In genomic region chr1:172748201-172748600, GRCh38 we compare ENCODE assay signal across 1 cellular context.
TF ChIP-seq lines count a peak whose summit lies in the region.

No MANE protein-coding gene starts in this region.

TF ChIP-seq in GM23338, 12 proteins besides CTCF, POLR2A, EP300 and RAD21 (continued from another document):
- TF ChIP-seq ZNF331 (CRISPR knock-in tag; IDR thresholded peaks at IDR 0.05; ENCODE audit: low read depth) (no peak), POLR2AphosphoS5 (IDR thresholded peaks at IDR 0.05; ENCODE audit: low read depth) (no peak), CREB1 (CRISPR knock-in tag; IDR thresholded peaks at IDR 0.05; ENCODE audit: low read depth) (no peak), STAT1 (IDR thresholded peaks at IDR 0.05; ENCODE audit: unreplicated experiment) (no peak), JUNB (IDR thresholded peaks at IDR 0.05; ENCODE audit: unreplicated experiment) (no peak), REST (IDR thresholded peaks at IDR 0.05; ENCODE audit: unreplicated experiment) (no peak), ZNF114 (CRISPR knock-in tag; IDR thresholded peaks at IDR 0.05) (no peak), EZH2phosphoT487 (IDR thresholded peaks at IDR 0.05; ENCODE audit: unreplicated experiment) (no peak), ZNF462 (CRISPR knock-in tag; IDR thresholded peaks at IDR 0.05) (no peak)
TF ChIP-seq in GM23338: peak in this region for 0.
